8 cellular contexts compared by ENCODE assay signal in the genomic region with DNA sequence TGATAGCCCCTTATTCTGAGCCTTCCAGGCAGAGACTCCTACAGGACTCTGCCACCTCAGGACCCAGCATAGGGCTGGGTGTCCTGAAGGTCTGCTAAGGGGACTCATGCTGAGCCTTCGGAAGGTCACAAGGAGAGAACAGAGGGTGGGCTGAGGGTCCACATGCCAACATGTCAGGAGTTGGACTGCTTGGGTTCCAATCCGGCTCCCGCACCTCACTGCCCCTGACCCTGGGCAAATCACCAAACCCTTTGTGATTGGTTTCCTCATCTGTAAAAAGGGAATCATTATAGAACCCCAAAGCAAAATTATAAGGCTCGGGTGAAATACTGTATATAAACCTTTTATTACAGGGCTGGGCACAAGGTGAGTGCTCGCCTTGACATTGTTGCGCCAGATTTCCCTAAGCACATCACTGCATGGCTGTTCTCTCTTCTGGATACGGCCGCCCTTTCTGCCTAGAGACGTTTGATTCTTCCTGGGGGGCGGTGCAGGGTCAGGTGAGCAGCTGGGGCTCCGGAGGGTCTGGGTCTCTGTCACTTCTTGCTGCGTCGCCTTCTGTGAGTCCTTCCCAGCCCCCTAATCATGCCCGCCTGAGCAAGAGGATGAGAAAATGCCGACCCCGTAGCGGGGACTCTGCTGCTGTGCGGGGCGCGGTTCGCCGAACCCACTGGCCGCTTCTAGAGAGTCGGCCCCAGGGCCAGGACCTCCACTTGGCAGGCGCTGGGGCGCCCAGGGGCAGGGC.
DNase-seq lines count a peak whose midpoint lies in the region; ATAC-seq, FAIRE-seq and TF ChIP-seq lines count a peak whose summit lies in the region.

No MANE protein-coding gene starts in this region.

- WGBS in HepG2 (ENCODE audit: low lambda C conversion rate), result 53% methylated on average over 16 of the region's 26 CpGs
- 20 to 41% methylated on average over 1 to 11 of the region's 26 CpGs for WGBS in transverse colon (ENCODE audit: low coverage in 1 of 2), 2 donors

- TF ChIP-seq CTCF in astrocyte of the cerebellum (IDR thresholded peaks at IDR 0.05; ENCODE audit: low read depth, low read length, missing control alignments) (no peak), HepG2 (CRISPR knock-in tag; IDR thresholded peaks at IDR 0.05) (no peak), transverse colon (IDR thresholded peaks at IDR 0.05) (no peak)

- POLR2A ChIA-PET in HepG2 (lab: Yijun Ruan, JAX), result interaction anchor here (0.7 to 2.2 kb wide), 11 partner anchors 8 to 292 kb away, joined by 3 to 13 read pairs (median 4); a partner anchor contains a TSS

- intact Hi-C loops in HepG2 (cut with micrococcal nuclease; ENCODE audit: unreplicated experiment), result no loop called here
- intact Hi-C loops in transverse colon (cut with DNase I; ENCODE audit: low total_unique reads), result no loop called here

- TF ChIP-seq EP300 in HepG2 (IDR thresholded peaks at IDR 0.05; ENCODE audit: low read depth in 2 of 2, low read length in 2 of 2) (no peak), HepG2 (CRISPR knock-in tag; IDR thresholded peaks at IDR 0.05; ENCODE audit: borderline replicate concordance) (no peak), transverse colon (IDR thresholded peaks at IDR 0.05; ENCODE audit: low read depth) (no peak)

- H3K9ac ChIP-seq in HepG2 (ENCODE audit: insufficient read depth, low read depth, low read length), result peak overlapping the region; percentile 23; the same call in 1 of the 2 replicates

- no TSS peak for BruUV-seq in HepG2 (replicated peaks; lab: Mats Ljungman, UMichigan)

- no peaks in the 10 kb centered on the region for H3K9me3 ChIP-seq in HepG2 (ENCODE audit: low read length)
- no peaks in the 10 kb centered on the region for H3K9me3 ChIP-seq in transverse colon

- peak overlapping the region; percentile 87 for H3K4me3 Mint-ChIP-seq in activated naive CD4-positive, alpha-beta T cell treated with anti-CD3 and anti-CD28 coated beads, Interleukin-2, amount 50 U/mL, for 24 hours

- DNase-seq in activated naive CD4-positive, alpha-beta T cell (lab: John Stamatoyannopoulos, UW), result no peak
- DNase-seq in astrocyte of the cerebellum (ENCODE audit: low read depth), result no peak
- no peak for DNase-seq in HepG2 (ENCODE audit: low spot score)
- DNase-seq in transverse colon, result no peak
- DNase-seq in GM19238 (ENCODE audit: insufficient read length, low spot score), result no peak
- DNase-seq in GF-D8 (lab: John Stamatoyannopoulos, UW), result no peak

- no peak for FAIRE-seq in HepG2 (lab: Jason Lieb, UNC)

- no peak overlapping the region for H2AFZ ChIP-seq in HepG2 (ENCODE audit: low read length)

- CTCF ChIA-PET in HepG2 (lab: Yijun Ruan, JAX; ENCODE audit: low intra/inter-chr PET ratio, low total read pairs), result no interaction called here

- H3K27me3 ChIP-seq in HepG2 (ENCODE audit: control insufficient read depth in 1 of 2, insufficient read depth in 2 of 2, low read length in 2 of 2) (peaks cover 0 to 4% of the 10 kb centered on the region in 2 experiments; a peak in 2 of 5 replicates), transverse colon (no peaks in the 10 kb centered on the region)

- H3K4me3 ChIP-seq in astrocyte of the cerebellum (ENCODE audit: low read depth, low read length) (peak overlapping the region; percentile 54), HepG2 (replicated peaks in 1 of 3; ENCODE audit: insufficient read depth in 1 of 3, low read depth in 2 of 3, low read length in 3 of 3) (peak overlapping the region; percentile 45 to 83 (median 59); a peak in 5 of 6 replicates), transverse colon (peak overlapping the region; percentile 50 to 72 (median 62))

- no peaks in the 10 kb centered on the region for H4K20me1 ChIP-seq in HepG2 (ENCODE audit: insufficient read depth, low read length)

- peaks cover 40% of the 10 kb centered on the region for H3K4me1 ChIP-seq in HepG2 (ENCODE audit: insufficient read depth, low read length)
- H3K4me1 ChIP-seq in transverse colon, result peaks cover 9 to 20% (median 16%) of the 10 kb centered on the region in 4 donors

- H3K27ac Mint-ChIP-seq in activated naive CD4-positive, alpha-beta T cell treated with anti-CD3 and anti-CD28 coated beads, Interleukin-2, amount 50 U/mL, for 24 hours, result no peak overlapping the region

- no peaks in the 10 kb centered on the region for H3K36me3 Mint-ChIP-seq in activated naive CD4-positive, alpha-beta T cell treated with anti-CD3 and anti-CD28 coated beads, Interleukin-2, amount 50 U/mL, for 24 hours

- H3K27me3 Mint-ChIP-seq in activated naive CD4-positive, alpha-beta T cell treated with anti-CD3 and anti-CD28 coated beads, Interleukin-2, amount 50 U/mL, for 24 hours, result no peaks in the 10 kb centered on the region

- TF ChIP-seq POLR2A in HepG2 (IDR thresholded peaks at IDR 0.05; ENCODE audit: insufficient read depth in 1 of 2, low read depth in 2 of 2, low read length in 2 of 2), result no peak
- no peak for TF ChIP-seq POLR2A in transverse colon (IDR thresholded peaks at IDR 0.05)

- H3K36me3 ChIP-seq in HepG2 (replicated peaks in 1 of 2; ENCODE audit: control insufficient read depth in 1 of 2, insufficient read depth in 2 of 2, low read length in 2 of 2) (no peaks in the 10 kb centered on the region), transverse colon (no peaks in the 10 kb centered on the region)

- ATAC-seq in HepG2, result peak; percentile 0; the same call in 2 of the 3 replicates
- ATAC-seq in HG03521 (IDR thresholded peaks at IDR 0.05; ENCODE audit: unreplicated experiment), result no peak

- in situ Hi-C loops in astrocyte of the cerebellum (cut with HindIII; ENCODE audit: low sequenced_read_pairs) (no loop called here), HepG2 (cut with HindIII; ENCODE audit: extremely low pct_ligation_motif_present, low pct_unique_long_range_greater_than_20kb) (no loop called here), transverse colon (cut with MboI; ENCODE audit: low pct_ligation_motif_present in 1 of 4, low pct_unique_long_range_greater_than_20kb in 1 of 4, low sequenced_read_pairs in 3 of 4) (no loop called here)

- H3K9me3 Mint-ChIP-seq in activated naive CD4-positive, alpha-beta T cell treated with anti-CD3 and anti-CD28 coated beads, Interleukin-2, amount 50 U/mL, for 24 hours, result no peaks in the 10 kb centered on the region

- H3K79me2 ChIP-seq in HepG2 (ENCODE audit: insufficient read depth, low read length), result no peaks in the 10 kb centered on the region

- H3K4me1 Mint-ChIP-seq in activated naive CD4-positive, alpha-beta T cell treated with anti-CD3 and anti-CD28 coated beads, Interleukin-2, amount 50 U/mL, for 24 hours, result no peaks in the 10 kb centered on the region

- H3K27ac ChIP-seq in HepG2 (ENCODE audit: extremely low read length, insufficient read depth, low read length) (no peak overlapping the region), transverse colon (peak overlapping the region; percentile 85 to 89 (median 88))

- TF ChIP-seq RAD21 in HepG2 (CRISPR knock-in tag; IDR thresholded peaks at IDR 0.05), result no peak

- peak overlapping the region; percentile 91 for H3K4me2 ChIP-seq in HepG2 (ENCODE audit: low read depth, low read length)

TF ChIP-seq in HepG2, 621 proteins besides CTCF, POLR2A, EP300 and RAD21 (continues in another document):
- TF ChIP-seq ZNF746 (CRISPR knock-in tag; IDR thresholded peaks at IDR 0.05) (peak; percentile 70), MIER3 (CRISPR knock-in tag; IDR thresholded peaks at IDR 0.05; ENCODE audit: borderline replicate concordance) (no peak), AKAP8 (CRISPR knock-in tag; IDR thresholded peaks at IDR 0.05) (0 out of 2 replicates have a peak, but pooled peaks have one; percentile 26), SRY (CRISPR knock-in tag; IDR thresholded peaks at IDR 0.05) (peak; percentile 98), TEAD2 (CRISPR knock-in tag; IDR thresholded peaks at IDR 0.05) (no peak), ZNF446 (CRISPR knock-in tag; IDR thresholded peaks at IDR 0.05) (peak; percentile 22; the same call in 1 of the 2 replicates), HES4 (CRISPR knock-in tag; IDR thresholded peaks at IDR 0.05; ENCODE audit: borderline replicate concordance) (peak; percentile 58; the same call in 1 of the 2 replicates), CEBPB (IDR thresholded peaks at IDR 0.05; ENCODE audit: borderline replicate concordance, low read depth, low read length) (peak; percentile 7; the same call in 1 of the 2 replicates), ZNF598 (CRISPR knock-in tag; IDR thresholded peaks at IDR 0.05; ENCODE audit: borderline replicate concordance) (0 out of 2 replicates have a peak, but pooled peaks have one; percentile 7)
- TF ChIP-seq, protein P1, sequence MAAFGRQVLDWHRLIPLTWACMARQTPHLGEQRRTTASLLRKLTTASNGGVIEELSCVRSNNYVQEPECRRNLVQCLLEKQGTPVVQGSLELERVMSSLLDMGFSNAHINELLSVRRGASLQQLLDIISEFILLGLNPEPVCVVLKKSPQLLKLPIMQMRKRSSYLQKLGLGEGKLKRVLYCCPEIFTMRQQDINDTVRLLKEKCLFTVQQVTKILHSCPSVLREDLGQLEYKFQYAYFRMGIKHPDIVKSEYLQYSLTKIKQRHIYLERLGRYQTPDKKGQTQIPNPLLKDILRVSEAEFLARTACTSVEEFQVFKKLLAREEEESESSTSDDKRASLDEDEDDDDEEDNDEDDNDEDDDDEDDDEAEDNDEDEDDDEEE (CRISPR knock-in tag; IDR thresholded peaks at IDR 0.05), result peak; percentile 85; the same call in 1 of the 2 replicates
- TF ChIP-seq, protein P2, sequence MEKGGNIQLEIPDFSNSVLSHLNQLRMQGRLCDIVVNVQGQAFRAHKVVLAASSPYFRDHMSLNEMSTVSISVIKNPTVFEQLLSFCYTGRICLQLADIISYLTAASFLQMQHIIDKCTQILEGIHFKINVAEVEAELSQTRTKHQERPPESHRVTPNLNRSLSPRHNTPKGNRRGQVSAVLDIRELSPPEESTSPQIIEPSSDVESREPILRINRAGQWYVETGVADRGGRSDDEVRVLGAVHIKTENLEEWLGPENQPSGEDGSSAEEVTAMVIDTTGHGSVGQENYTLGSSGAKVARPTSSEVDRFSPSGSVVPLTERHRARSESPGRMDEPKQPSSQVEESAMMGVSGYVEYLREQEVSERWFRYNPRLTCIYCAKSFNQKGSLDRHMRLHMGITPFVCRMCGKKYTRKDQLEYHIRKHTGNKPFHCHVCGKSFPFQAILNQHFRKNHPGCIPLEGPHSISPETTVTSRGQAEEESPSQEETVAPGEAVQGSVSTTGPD (CRISPR knock-in tag; IDR thresholded peaks at IDR 0.05), result 0 out of 2 replicates have a peak, but pooled peaks have one; percentile 9
- TF ChIP-seq, protein P3, sequence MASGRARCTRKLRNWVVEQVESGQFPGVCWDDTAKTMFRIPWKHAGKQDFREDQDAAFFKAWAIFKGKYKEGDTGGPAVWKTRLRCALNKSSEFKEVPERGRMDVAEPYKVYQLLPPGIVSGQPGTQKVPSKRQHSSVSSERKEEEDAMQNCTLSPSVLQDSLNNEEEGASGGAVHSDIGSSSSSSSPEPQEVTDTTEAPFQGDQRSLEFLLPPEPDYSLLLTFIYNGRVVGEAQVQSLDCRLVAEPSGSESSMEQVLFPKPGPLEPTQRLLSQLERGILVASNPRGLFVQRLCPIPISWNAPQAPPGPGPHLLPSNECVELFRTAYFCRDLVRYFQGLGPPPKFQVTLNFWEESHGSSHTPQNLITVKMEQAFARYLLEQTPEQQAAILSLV (CRISPR knock-in tag; IDR thresholded peaks at IDR 0.05; ENCODE audit: borderline replicate concordance), result 0 out of 2 replicates have a peak, but pooled peaks have one; percentile 56
